In genomic region chr2:71746946-71747501, GRCh38 we compare ENCODE assay signal across 10 cellular contexts.
DNase-seq lines count a peak whose midpoint lies in the region; ATAC-seq, FAIRE-seq and TF ChIP-seq lines count a peak whose summit lies in the region.
"Had no signal": no experiment of that assay in that cellular context is flagged by ENCODE, and none has a peak within 500 bp of the region (broad histone marks: within the 10 kb centered on the region; RNA-seq: fewer than 3 reads in every experiment).

No MANE protein-coding gene starts in this region.

- peaks cover 4% of the 10 kb centered on the region for H3K9me3 Mint-ChIP-seq in astrocyte (ENCODE audit: unreplicated experiment)

- no peak overlapping the region for H2AFZ ChIP-seq in astrocyte (ENCODE audit: low read depth, low read length)

- H3K4me1 Mint-ChIP-seq in astrocyte (ENCODE audit: low read depth, unreplicated experiment) = peaks cover 31% of the 10 kb centered on the region

- H3K9me3 ChIP-seq in astrocyte (ENCODE audit: insufficient read depth, low read depth, low read length) (no peaks in the 10 kb centered on the region), tibial nerve (peaks cover 0 to 12% (median 0%) of the 10 kb centered on the region in 4 donors)

- no peak for FAIRE-seq in astrocyte (lab: Jason Lieb, UNC)

- no peaks in the 10 kb centered on the region for H3K79me2 ChIP-seq in astrocyte (ENCODE audit: insufficient read depth, low read length)

- ATAC-seq in left lobe of liver = peak; percentile 49
- no peak for ATAC-seq in HG03520 (IDR thresholded peaks at IDR 0.05; ENCODE audit: unreplicated experiment)
- no peak for ATAC-seq in HG02759 (IDR thresholded peaks at IDR 0.05; ENCODE audit: unreplicated experiment)

- peak; percentile 47 for DNase-seq in astrocyte (ENCODE audit: low read depth)
- DNase-seq in left lobe of liver (ENCODE audit: low spot score) = no peak
- peak; percentile 41 to 51 for DNase-seq in tibial nerve (ENCODE audit: low spot score in 2 of 2)
- DNase-seq in hippocampal formation (lab: John Stamatoyannopoulos, UW) = no peak
- no peak for DNase-seq in NCI-H526 (lab: John Stamatoyannopoulos, UW)
- DNase-seq: NCI-H2029, WERI-Rb-1 had no signal

- no peak overlapping the region for H3K4me2 ChIP-seq in astrocyte (ENCODE audit: low read length)

- no peak overlapping the region for H3K9ac ChIP-seq in astrocyte (ENCODE audit: low read length)

- H4K20me1 ChIP-seq in astrocyte (ENCODE audit: insufficient read depth, low read length) = no peaks in the 10 kb centered on the region

- TF ChIP-seq POLR2A in tibial nerve (IDR thresholded peaks at IDR 0.05) = no peak

- no peak overlapping the region for H3K4me3 ChIP-seq in astrocyte (ENCODE audit: insufficient read depth, low read depth, low read length)
- no peak overlapping the region for H3K4me3 ChIP-seq in tibial nerve

- H3K27me3 Mint-ChIP-seq in astrocyte (ENCODE audit: low read depth, unreplicated experiment) = peaks cover 27% of the 10 kb centered on the region

- H3K27ac Mint-ChIP-seq in astrocyte (ENCODE audit: unreplicated experiment) = no peak overlapping the region

- H3K27me3 ChIP-seq in astrocyte (ENCODE audit: insufficient read depth, low read length) (peaks cover 6% of the 10 kb centered on the region), tibial nerve (no peaks in the 10 kb centered on the region)

- TF ChIP-seq RAD21 in Ishikawa (IDR thresholded peaks at IDR 0.05; ENCODE audit: low read depth) = no peak

- H3K4me3 Mint-ChIP-seq in astrocyte (ENCODE audit: unreplicated experiment) = no peak overlapping the region

- peaks cover 37% of the 10 kb centered on the region for H3K4me1 ChIP-seq in astrocyte (ENCODE audit: insufficient read depth, low read length)
- peaks cover 0 to 47% (median 11%) of the 10 kb centered on the region in 4 donors for H3K4me1 ChIP-seq in tibial nerve

- H3K27ac ChIP-seq in astrocyte (ENCODE audit: low read depth, low read length) = no peak overlapping the region
- H3K27ac ChIP-seq in tibial nerve = peak overlapping the region in 3 of 4 donors; percentile 26 to 76 (median 62)
- H3K27ac ChIP-seq: WERI-Rb-1 had no signal

- TF ChIP-seq CTCF in astrocyte (IDR thresholded peaks at IDR 0.05; ENCODE audit: insufficient read depth, low read depth, low read length) (no peak), tibial nerve (IDR thresholded peaks at IDR 0.05) (no peak)

- WGBS in tibial nerve, 2 donors = 29 to 36% methylated on average over 4 to 13 of the region's 13 CpGs

- TF ChIP-seq EP300 in Ishikawa (IDR thresholded peaks at IDR 0.05; ENCODE audit: borderline replicate concordance) (no peak), tibial nerve (IDR thresholded peaks at IDR 0.05) (peak in 1 of 2 donors; percentile 61)

- peaks cover 5% of the 10 kb centered on the region for H3K36me3 Mint-ChIP-seq in astrocyte (ENCODE audit: low read depth, unreplicated experiment)

- H3K36me3 ChIP-seq in astrocyte (ENCODE audit: insufficient read depth, low read length) (no peaks in the 10 kb centered on the region), tibial nerve (no peaks in the 10 kb centered on the region)
- H3K36me3 ChIP-seq: WERI-Rb-1 had no signal

TF ChIP-seq in Ishikawa, 13 proteins besides CTCF, POLR2A, EP300 and RAD21:
- TF ChIP-seq TCF12 (IDR thresholded peaks at IDR 0.05; ENCODE audit: low read depth) = no peak
- TF ChIP-seq, protein P1, sequence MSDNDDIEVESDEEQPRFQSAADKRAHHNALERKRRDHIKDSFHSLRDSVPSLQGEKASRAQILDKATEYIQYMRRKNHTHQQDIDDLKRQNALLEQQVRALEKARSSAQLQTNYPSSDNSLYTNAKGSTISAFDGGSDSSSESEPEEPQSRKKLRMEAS (IDR thresholded peaks at IDR 0.05) = 0 out of 2 replicates have a peak, but pooled peaks have one; percentile 30

Comparison
In these comparisons a context has a peak if more than half of its experiments do, and no peak if none do; other contexts are left out.
1. DNase-seq: peak in astrocyte (single experiment) and tibial nerve (2 of 2); none in left lobe of liver (single experiment), hippocampal formation (0 of 2) and NCI-H526 (0 of 2).